In the genomic region with DNA sequence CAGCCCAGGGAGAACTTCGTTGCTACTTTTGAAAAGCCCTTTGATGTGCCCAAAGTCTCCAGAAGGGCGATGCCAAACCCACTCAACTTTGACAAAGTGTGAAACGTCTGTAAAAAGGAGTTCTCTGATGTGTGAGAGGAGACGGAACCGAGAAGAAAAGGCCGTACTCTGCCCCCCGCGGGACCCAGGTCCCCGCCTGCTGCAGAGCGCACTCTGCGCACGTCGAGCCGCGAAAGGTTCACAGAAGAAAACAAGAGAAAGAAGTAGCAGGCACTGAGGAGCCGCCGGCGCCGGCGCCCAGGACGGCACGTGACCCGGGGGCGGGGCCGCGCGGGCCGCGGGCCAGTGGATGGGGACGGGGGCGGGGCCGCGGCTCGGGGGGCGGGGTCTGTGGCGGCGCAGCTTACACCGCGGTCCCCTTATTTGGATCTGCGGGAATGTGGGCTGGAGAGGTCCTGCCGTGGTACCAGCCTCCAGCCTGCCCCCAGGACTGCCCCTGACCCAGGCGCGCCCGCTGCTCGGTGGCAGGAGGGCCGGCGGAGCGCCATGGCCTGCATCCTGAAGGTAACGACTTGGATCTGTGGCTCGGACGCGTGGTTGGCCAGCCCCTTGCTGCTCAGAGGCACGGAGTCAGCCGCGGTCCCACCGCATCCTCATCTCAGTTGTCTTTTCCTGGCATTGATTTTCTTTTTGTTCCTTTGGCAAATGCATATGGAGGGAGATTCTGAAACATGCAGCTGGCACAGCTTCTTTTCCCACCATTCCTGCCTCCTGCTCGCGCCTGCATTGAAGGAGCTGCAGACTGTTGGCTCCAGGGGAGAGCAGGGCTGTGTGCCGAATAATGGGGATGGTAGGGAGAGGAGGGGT, we compare ENCODE assay signal across 1 cellular context.
TF ChIP-seq lines count a peak whose summit lies in the region.

A gene (plus strand): TSS at position 426 of the 867 bp plus-strand sequence.

TF ChIP-seq in HepG2, 621 proteins besides CTCF, POLR2A, EP300 and RAD21 (continued from another document):
- TF ChIP-seq, protein P1, sequence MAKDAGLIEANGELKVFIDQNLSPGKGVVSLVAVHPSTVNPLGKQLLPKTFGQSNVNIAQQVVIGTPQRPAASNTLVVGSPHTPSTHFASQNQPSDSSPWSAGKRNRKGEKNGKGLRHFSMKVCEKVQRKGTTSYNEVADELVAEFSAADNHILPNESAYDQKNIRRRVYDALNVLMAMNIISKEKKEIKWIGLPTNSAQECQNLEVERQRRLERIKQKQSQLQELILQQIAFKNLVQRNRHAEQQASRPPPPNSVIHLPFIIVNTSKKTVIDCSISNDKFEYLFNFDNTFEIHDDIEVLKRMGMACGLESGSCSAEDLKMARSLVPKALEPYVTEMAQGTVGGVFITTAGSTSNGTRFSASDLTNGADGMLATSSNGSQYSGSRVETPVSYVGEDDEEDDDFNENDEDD (CRISPR knock-in tag; IDR thresholded peaks at IDR 0.05; ENCODE audit: borderline replicate concordance), result no peak
- TF ChIP-seq WIZ (CRISPR knock-in tag; IDR thresholded peaks at IDR 0.05) (no peak), ZNF720 (CRISPR knock-in tag; IDR thresholded peaks at IDR 0.05) (no peak), GABPB1 (CRISPR knock-in tag; IDR thresholded peaks at IDR 0.05) (peak; percentile 40; the same call in 1 of the 2 replicates), BHLHE40 (IDR thresholded peaks at IDR 0.05; ENCODE audit: low read length) (peak; percentile 73), MED1 (CRISPR knock-in tag; IDR thresholded peaks at IDR 0.05) (no peak), HES4 (CRISPR knock-in tag; IDR thresholded peaks at IDR 0.05; ENCODE audit: borderline replicate concordance) (0 out of 2 replicates have a peak, but pooled peaks have one; percentile 26), SMYD3 (CRISPR knock-in tag; IDR thresholded peaks at IDR 0.05) (no peak)
- TF ChIP-seq, protein P2, sequence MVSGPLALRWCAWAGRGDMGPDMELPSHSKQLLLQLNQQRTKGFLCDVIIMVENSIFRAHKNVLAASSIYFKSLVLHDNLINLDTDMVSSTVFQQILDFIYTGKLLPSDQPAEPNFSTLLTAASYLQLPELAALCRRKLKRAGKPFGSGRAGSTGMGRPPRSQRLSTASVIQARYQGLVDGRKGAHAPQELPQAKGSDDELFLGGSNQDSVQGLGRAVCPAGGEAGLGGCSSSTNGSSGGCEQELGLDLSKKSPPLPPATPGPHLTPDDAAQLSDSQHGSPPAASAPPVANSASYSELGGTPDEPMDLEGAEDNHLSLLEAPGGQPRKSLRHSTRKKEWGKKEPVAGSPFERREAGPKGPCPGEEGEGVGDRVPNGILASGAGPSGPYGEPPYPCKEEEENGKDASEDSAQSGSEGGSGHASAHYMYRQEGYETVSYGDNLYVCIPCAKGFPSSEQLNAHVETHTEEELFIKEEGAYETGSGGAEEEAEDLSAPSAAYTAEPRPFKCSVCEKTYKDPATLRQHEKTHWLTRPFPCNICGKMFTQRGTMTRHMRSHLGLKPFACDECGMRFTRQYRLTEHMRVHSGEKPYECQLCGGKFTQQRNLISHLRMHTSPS (CRISPR knock-in tag; IDR thresholded peaks at IDR 0.05; ENCODE audit: low read depth), result no peak
